In the genomic region with DNA sequence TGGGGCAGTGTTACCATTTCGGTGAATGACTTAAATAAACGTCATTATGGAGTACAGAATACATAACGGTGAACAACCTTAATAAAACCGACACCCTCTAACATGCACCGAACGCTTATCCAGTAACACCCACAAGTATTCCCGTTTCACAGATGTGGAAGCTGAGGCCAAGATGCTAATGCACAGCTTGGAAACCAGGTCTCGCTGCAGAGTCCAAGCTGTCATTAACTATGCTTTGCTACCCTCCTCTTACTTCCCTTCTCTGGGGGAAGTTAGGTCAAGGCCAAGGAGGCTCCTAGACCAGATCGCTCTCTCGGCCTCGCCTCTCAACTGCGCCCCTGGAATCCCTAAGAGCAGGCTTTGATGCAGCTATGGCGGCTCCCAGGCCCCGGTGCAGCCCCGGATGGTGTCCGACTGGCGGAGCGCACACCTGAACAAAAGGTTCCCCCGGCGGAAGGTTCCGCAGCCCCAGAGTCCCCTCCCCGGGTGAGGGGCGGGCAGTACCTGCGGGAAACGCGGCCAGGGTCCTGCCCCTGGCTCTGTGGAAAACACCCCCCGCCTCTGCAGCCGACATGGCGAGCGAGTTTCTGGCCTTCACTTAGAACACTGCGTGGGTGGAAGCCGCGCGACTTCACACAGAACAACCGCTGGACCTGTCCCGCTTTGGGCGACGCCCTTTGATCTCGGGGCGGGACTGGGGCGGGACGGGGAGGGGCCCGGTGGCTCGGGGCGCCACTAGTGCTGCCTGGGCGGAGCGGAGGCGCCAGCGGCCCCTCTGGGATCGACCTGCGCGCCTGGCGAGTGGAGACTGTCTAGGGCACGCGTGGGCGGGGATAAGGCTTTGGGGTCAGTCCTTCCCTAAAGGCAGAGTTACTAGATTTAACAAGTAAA, we compare ENCODE assay signal across 1 cellular context.
TF ChIP-seq lines count a peak whose summit lies in the region.

CPPED1 (minus strand) TSS at position 685 of the 891 bp plus-strand sequence; CDS start at position 574, 111 bp downstream.

TF ChIP-seq in GM23338, 12 proteins besides CTCF, POLR2A, EP300 and RAD21 (continued from another document):
- TF ChIP-seq, protein P1, sequence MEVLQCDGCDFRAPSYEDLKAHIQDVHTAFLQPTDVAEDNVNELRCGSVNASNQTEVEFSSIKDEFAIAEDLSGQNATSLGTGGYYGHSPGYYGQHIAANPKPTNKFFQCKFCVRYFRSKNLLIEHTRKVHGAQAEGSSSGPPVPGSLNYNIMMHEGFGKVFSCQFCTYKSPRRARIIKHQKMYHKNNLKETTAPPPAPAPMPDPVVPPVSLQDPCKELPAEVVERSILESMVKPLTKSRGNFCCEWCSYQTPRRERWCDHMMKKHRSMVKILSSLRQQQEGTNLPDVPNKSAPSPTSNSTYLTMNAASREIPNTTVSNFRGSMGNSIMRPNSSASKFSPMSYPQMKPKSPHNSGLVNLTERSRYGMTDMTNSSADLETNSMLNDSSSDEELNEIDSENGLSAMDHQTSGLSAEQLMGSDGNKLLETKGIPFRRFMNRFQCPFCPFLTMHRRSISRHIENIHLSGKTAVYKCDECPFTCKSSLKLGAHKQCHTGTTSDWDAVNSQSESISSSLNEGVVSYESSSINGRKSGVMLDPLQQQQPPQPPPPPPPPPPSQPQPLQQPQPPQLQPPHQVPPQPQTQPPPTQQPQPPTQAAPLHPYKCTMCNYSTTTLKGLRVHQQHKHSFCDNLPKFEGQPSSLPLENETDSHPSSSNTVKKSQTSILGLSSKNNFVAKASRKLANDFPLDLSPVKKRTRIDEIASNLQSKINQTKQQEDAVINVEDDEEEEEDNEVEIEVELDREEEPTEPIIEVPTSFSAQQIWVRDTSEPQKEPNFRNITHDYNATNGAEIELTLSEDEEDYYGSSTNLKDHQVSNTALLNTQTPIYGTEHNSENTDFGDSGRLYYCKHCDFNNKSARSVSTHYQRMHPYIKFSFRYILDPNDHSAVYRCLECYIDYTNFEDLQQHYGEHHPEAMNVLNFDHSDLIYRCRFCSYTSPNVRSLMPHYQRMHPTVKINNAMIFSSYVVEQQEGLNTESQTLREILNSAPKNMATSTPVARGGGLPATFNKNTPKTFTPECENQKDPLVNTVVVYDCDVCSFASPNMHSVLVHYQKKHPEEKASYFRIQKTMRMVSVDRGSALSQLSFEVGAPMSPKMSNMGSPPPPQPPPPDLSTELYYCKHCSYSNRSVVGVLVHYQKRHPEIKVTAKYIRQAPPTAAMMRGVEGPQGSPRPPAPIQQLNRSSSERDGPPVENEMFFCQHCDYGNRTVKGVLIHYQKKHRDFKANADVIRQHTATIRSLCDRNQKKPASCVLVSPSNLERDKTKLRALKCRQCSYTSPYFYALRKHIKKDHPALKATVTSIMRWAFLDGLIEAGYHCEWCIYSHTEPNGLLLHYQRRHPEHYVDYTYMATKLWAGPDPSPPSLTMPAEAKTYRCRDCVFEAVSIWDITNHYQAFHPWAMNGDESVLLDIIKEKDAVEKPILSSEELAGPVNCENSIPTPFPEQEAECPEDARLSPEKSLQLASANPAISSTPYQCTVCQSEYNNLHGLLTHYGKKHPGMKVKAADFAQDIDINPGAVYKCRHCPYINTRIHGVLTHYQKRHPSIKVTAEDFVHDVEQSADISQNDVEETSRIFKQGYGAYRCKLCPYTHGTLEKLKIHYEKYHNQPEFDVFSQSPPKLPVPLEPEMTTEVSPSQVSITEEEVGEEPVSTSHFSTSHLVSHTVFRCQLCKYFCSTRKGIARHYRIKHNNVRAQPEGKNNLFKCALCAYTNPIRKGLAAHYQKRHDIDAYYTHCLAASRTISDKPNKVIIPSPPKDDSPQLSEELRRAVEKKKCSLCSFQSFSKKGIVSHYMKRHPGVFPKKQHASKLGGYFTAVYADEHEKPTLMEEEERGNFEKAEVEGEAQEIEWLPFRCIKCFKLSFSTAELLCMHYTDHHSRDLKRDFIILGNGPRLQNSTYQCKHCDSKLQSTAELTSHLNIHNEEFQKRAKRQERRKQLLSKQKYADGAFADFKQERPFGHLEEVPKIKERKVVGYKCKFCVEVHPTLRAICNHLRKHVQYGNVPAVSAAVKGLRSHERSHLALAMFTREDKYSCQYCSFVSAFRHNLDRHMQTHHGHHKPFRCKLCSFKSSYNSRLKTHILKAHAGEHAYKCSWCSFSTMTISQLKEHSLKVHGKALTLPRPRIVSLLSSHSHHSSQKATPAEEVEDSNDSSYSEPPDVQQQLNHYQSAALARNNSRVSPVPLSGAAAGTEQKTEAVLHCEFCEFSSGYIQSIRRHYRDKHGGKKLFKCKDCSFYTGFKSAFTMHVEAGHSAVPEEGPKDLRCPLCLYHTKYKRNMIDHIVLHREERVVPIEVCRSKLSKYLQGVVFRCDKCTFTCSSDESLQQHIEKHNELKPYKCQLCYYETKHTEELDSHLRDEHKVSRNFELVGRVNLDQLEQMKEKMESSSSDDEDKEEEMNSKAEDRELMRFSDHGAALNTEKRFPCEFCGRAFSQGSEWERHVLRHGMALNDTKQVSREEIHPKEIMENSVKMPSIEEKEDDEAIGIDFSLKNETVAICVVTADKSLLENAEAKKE (CRISPR knock-in tag; IDR thresholded peaks at IDR 0.05), result peak; percentile 48; the same call in 1 of the 2 replicates
- TF ChIP-seq, protein P2, sequence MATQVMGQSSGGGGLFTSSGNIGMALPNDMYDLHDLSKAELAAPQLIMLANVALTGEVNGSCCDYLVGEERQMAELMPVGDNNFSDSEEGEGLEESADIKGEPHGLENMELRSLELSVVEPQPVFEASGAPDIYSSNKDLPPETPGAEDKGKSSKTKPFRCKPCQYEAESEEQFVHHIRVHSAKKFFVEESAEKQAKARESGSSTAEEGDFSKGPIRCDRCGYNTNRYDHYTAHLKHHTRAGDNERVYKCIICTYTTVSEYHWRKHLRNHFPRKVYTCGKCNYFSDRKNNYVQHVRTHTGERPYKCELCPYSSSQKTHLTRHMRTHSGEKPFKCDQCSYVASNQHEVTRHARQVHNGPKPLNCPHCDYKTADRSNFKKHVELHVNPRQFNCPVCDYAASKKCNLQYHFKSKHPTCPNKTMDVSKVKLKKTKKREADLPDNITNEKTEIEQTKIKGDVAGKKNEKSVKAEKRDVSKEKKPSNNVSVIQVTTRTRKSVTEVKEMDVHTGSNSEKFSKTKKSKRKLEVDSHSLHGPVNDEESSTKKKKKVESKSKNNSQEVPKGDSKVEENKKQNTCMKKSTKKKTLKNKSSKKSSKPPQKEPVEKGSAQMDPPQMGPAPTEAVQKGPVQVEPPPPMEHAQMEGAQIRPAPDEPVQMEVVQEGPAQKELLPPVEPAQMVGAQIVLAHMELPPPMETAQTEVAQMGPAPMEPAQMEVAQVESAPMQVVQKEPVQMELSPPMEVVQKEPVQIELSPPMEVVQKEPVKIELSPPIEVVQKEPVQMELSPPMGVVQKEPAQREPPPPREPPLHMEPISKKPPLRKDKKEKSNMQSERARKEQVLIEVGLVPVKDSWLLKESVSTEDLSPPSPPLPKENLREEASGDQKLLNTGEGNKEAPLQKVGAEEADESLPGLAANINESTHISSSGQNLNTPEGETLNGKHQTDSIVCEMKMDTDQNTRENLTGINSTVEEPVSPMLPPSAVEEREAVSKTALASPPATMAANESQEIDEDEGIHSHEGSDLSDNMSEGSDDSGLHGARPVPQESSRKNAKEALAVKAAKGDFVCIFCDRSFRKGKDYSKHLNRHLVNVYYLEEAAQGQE (IDR thresholded peaks at IDR 0.05; ENCODE audit: unreplicated experiment), result no peak
- TF ChIP-seq CREB1 (CRISPR knock-in tag; IDR thresholded peaks at IDR 0.05; ENCODE audit: low read depth), result peak; percentile 72
- peak; percentile 98 for TF ChIP-seq ZNF114 (CRISPR knock-in tag; IDR thresholded peaks at IDR 0.05)
- peak; percentile 70 for TF ChIP-seq ETS1 (IDR thresholded peaks at IDR 0.05)
- peak; percentile 59 for TF ChIP-seq ZNF331 (CRISPR knock-in tag; IDR thresholded peaks at IDR 0.05; ENCODE audit: low read depth)
- TF ChIP-seq NANOG (IDR thresholded peaks at IDR 0.05; ENCODE audit: borderline replicate concordance), result no peak
- TF ChIP-seq POLR2AphosphoS5 (IDR thresholded peaks at IDR 0.05; ENCODE audit: low read depth), result peak; percentile 68
- TF ChIP-seq EZH2phosphoT487 (IDR thresholded peaks at IDR 0.05; ENCODE audit: unreplicated experiment), result no peak
- TF ChIP-seq JUNB (IDR thresholded peaks at IDR 0.05; ENCODE audit: unreplicated experiment), result no peak
- TF ChIP-seq STAT1 (IDR thresholded peaks at IDR 0.05; ENCODE audit: unreplicated experiment), result no peak
TF ChIP-seq in GM23338: peak in this region for 6.
